ENCODE assay signal across 1 cellular context in the genomic region with DNA sequence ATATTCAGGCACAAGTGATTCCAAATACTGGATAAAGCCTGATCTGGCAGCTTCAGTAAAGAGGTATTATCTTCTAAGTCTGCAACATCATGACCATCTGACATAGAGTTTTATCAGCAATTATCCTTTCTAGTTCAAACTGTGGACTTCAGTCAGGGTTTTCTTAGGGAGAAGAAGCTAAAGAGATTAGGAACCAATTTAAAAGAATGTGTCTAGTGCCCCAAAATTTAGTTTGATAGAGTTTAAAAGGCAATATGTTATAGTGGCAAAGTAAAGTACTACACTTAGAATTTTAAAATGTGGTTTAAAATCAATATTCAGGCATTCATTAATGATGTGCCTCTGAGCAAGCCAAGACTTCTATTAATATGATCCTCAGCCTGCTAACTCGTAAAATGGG.
TF ChIP-seq lines count a peak whose summit lies in the region.

No MANE protein-coding gene starts in this region.

TF ChIP-seq in GM23338, 12 proteins besides CTCF, POLR2A, EP300 and RAD21 (continued from another document):
- TF ChIP-seq, protein P1, sequence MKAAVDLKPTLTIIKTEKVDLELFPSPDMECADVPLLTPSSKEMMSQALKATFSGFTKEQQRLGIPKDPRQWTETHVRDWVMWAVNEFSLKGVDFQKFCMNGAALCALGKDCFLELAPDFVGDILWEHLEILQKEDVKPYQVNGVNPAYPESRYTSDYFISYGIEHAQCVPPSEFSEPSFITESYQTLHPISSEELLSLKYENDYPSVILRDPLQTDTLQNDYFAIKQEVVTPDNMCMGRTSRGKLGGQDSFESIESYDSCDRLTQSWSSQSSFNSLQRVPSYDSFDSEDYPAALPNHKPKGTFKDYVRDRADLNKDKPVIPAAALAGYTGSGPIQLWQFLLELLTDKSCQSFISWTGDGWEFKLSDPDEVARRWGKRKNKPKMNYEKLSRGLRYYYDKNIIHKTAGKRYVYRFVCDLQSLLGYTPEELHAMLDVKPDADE (IDR thresholded peaks at IDR 0.05), result no peak
- no peak for TF ChIP-seq EZH2 (IDR thresholded peaks at IDR 0.05; ENCODE audit: low read depth, unreplicated experiment)
- no peak for TF ChIP-seq JUNB (IDR thresholded peaks at IDR 0.05; ENCODE audit: unreplicated experiment)
- TF ChIP-seq, protein P2, sequence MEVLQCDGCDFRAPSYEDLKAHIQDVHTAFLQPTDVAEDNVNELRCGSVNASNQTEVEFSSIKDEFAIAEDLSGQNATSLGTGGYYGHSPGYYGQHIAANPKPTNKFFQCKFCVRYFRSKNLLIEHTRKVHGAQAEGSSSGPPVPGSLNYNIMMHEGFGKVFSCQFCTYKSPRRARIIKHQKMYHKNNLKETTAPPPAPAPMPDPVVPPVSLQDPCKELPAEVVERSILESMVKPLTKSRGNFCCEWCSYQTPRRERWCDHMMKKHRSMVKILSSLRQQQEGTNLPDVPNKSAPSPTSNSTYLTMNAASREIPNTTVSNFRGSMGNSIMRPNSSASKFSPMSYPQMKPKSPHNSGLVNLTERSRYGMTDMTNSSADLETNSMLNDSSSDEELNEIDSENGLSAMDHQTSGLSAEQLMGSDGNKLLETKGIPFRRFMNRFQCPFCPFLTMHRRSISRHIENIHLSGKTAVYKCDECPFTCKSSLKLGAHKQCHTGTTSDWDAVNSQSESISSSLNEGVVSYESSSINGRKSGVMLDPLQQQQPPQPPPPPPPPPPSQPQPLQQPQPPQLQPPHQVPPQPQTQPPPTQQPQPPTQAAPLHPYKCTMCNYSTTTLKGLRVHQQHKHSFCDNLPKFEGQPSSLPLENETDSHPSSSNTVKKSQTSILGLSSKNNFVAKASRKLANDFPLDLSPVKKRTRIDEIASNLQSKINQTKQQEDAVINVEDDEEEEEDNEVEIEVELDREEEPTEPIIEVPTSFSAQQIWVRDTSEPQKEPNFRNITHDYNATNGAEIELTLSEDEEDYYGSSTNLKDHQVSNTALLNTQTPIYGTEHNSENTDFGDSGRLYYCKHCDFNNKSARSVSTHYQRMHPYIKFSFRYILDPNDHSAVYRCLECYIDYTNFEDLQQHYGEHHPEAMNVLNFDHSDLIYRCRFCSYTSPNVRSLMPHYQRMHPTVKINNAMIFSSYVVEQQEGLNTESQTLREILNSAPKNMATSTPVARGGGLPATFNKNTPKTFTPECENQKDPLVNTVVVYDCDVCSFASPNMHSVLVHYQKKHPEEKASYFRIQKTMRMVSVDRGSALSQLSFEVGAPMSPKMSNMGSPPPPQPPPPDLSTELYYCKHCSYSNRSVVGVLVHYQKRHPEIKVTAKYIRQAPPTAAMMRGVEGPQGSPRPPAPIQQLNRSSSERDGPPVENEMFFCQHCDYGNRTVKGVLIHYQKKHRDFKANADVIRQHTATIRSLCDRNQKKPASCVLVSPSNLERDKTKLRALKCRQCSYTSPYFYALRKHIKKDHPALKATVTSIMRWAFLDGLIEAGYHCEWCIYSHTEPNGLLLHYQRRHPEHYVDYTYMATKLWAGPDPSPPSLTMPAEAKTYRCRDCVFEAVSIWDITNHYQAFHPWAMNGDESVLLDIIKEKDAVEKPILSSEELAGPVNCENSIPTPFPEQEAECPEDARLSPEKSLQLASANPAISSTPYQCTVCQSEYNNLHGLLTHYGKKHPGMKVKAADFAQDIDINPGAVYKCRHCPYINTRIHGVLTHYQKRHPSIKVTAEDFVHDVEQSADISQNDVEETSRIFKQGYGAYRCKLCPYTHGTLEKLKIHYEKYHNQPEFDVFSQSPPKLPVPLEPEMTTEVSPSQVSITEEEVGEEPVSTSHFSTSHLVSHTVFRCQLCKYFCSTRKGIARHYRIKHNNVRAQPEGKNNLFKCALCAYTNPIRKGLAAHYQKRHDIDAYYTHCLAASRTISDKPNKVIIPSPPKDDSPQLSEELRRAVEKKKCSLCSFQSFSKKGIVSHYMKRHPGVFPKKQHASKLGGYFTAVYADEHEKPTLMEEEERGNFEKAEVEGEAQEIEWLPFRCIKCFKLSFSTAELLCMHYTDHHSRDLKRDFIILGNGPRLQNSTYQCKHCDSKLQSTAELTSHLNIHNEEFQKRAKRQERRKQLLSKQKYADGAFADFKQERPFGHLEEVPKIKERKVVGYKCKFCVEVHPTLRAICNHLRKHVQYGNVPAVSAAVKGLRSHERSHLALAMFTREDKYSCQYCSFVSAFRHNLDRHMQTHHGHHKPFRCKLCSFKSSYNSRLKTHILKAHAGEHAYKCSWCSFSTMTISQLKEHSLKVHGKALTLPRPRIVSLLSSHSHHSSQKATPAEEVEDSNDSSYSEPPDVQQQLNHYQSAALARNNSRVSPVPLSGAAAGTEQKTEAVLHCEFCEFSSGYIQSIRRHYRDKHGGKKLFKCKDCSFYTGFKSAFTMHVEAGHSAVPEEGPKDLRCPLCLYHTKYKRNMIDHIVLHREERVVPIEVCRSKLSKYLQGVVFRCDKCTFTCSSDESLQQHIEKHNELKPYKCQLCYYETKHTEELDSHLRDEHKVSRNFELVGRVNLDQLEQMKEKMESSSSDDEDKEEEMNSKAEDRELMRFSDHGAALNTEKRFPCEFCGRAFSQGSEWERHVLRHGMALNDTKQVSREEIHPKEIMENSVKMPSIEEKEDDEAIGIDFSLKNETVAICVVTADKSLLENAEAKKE (CRISPR knock-in tag; IDR thresholded peaks at IDR 0.05), result no peak
